19 cellular contexts compared by ENCODE assay signal in genomic region chr2:105076121-105076520, GRCh38. TPM values are rescaled to one million over a fixed set of nuclear protein-coding genes. Genes with fewer than 3 reads are reported as not detected.
A peak's percentile ranks its signal among the peaks of the same experiment; 100 is the strongest.
DNase-seq lines count a peak whose midpoint lies in the region; ATAC-seq and TF ChIP-seq lines count a peak whose summit lies in the region.
"Had no signal": no experiment of that assay in that cellular context is flagged by ENCODE, and none has a peak within 500 bp of the region (broad histone marks: within the 10 kb centered on the region; RNA-seq: fewer than 3 reads in every experiment).

No MANE protein-coding gene starts in this region.

- no peak for TF ChIP-seq CTCF in natural killer cell (IDR thresholded peaks at IDR 0.05)
- TF ChIP-seq CTCF in neural cell (IDR thresholded peaks at IDR 0.05; ENCODE audit: poor library complexity, severe bottlenecking), result no peak

- H3K36me3 Mint-ChIP-seq in natural killer cell, result no peaks in the 10 kb centered on the region
- H3K36me3 Mint-ChIP-seq in natural killer cell treated with Interleukin-12 subunit alpha and Interleukin-12 subunit beta and Interleukin-15 and Interleukin-18, amount 100 ng/mL, for 72 hours, result no peaks in the 10 kb centered on the region
- peaks cover 5% of the 10 kb centered on the region for H3K36me3 Mint-ChIP-seq in effector memory CD8-positive, alpha-beta T cell (ENCODE audit: insufficient read depth)

- H3K27ac Mint-ChIP-seq in natural killer cell, result peak overlapping the region; percentile 77 to 87
- no peak overlapping the region for H3K27ac Mint-ChIP-seq in natural killer cell treated with Interleukin-12 subunit alpha and Interleukin-12 subunit beta and Interleukin-15 and Interleukin-18, amount 100 ng/mL, for 72 hours
- no peak overlapping the region for H3K27ac Mint-ChIP-seq in effector memory CD8-positive, alpha-beta T cell
- H3K27ac Mint-ChIP-seq: B cell; CD4-positive, CD25-positive, alpha-beta regulatory T cell; CD8-positive, alpha-beta T cell had no signal

- H3K9me2 ChIP-seq in neural cell (ENCODE audit: insufficient read depth, low read length), result no peaks in the 10 kb centered on the region

- H3K36me3 ChIP-seq in neural cell (ENCODE audit: insufficient read depth, low read length), result no peaks in the 10 kb centered on the region

- H3K4me1 Mint-ChIP-seq in natural killer cell, result peaks cover 36 to 38% of the 10 kb centered on the region in 2 donors
- H3K4me1 Mint-ChIP-seq in natural killer cell treated with Interleukin-12 subunit alpha and Interleukin-12 subunit beta and Interleukin-15 and Interleukin-18, amount 100 ng/mL, for 72 hours (ENCODE audit: low read depth in 2 of 2), result peaks cover 24 to 34% of the 10 kb centered on the region in 2 donors
- H3K4me1 Mint-ChIP-seq in effector memory CD8-positive, alpha-beta T cell (ENCODE audit: low read depth in 2 of 2), result peaks cover 1 to 4% of the 10 kb centered on the region in 2 donors
- H3K4me1 Mint-ChIP-seq: B cell had no signal

- peak overlapping the region; percentile 72 for H3K27ac ChIP-seq in neural cell (ENCODE audit: low read length)
- H3K27ac ChIP-seq: 22Rv1, BLaER1, C4-2B had no signal

- H3K4me3 Mint-ChIP-seq in natural killer cell, result no peak overlapping the region
- no peak overlapping the region for H3K4me3 Mint-ChIP-seq in natural killer cell treated with Interleukin-12 subunit alpha and Interleukin-12 subunit beta and Interleukin-15 and Interleukin-18, amount 100 ng/mL, for 72 hours
- no peak overlapping the region for H3K4me3 Mint-ChIP-seq in effector memory CD8-positive, alpha-beta T cell
- H3K4me3 Mint-ChIP-seq: B cell; CD4-positive, CD25-positive, alpha-beta regulatory T cell; CD8-positive, alpha-beta T cell had no signal

- no peaks in the 10 kb centered on the region for H3K27me3 ChIP-seq in neural cell (ENCODE audit: insufficient read depth, low read depth, low read length)
- H3K27me3 ChIP-seq: BLaER1 had no signal

- peak overlapping the region; percentile 24 for H3K9ac ChIP-seq in neural cell (ENCODE audit: low read length)
- H3K9ac ChIP-seq: BLaER1 had no signal

- no peaks in the 10 kb centered on the region for H4K20me1 ChIP-seq in neural cell (ENCODE audit: insufficient read depth)
- H4K20me1 ChIP-seq: BLaER1 had no signal

- no peak overlapping the region for H3K4me2 ChIP-seq in neural cell (ENCODE audit: low read length)
- H3K4me2 ChIP-seq: BLaER1 had no signal

- TF ChIP-seq RAD21 in neural cell (conservative IDR thresholded peaks at IDR 0.05), result no peak

- peak; percentile 57 for TF ChIP-seq EP300 in neural cell (conservative IDR thresholded peaks at IDR 0.05; ENCODE audit: poor library complexity, severe bottlenecking)

- no peak overlapping the region for H2AFZ ChIP-seq in neural cell (ENCODE audit: low read depth, low read length)

- ATAC-seq in natural killer cell, result no peak
- no peak for ATAC-seq in natural killer cell treated with Interleukin-12 subunit alpha and Interleukin-12 subunit beta and Interleukin-15 and Interleukin-18, amount 100 ng/mL, for 72 hours
- no peak for ATAC-seq in GM21423 (IDR thresholded peaks at IDR 0.05; ENCODE audit: unreplicated experiment)
- no peak for ATAC-seq in HG02610 (IDR thresholded peaks at IDR 0.05; ENCODE audit: unreplicated experiment)
- no peak for ATAC-seq in effector memory CD8-positive, alpha-beta T cell (replicated peaks)
- ATAC-seq: CD8-positive, alpha-beta T cell had no signal

- H3K79me2 ChIP-seq in neural cell (replicated peaks; ENCODE audit: insufficient read depth, low read length), result peaks cover 8% of the 10 kb centered on the region

- no peaks in the 10 kb centered on the region for H3K27me3 Mint-ChIP-seq in natural killer cell (ENCODE audit: low read depth in 2 of 2)
- H3K27me3 Mint-ChIP-seq in natural killer cell treated with Interleukin-12 subunit alpha and Interleukin-12 subunit beta and Interleukin-15 and Interleukin-18, amount 100 ng/mL, for 72 hours, result no peaks in the 10 kb centered on the region
- no peaks in the 10 kb centered on the region for H3K27me3 Mint-ChIP-seq in effector memory CD8-positive, alpha-beta T cell
- H3K27me3 Mint-ChIP-seq: B cell; CD4-positive, CD25-positive, alpha-beta regulatory T cell had no signal

- DNase-seq in natural killer cell (no peak), foreskin melanocyte (peak; percentile 74)
- DNase-seq in natural killer cell treated with Interleukin-12 subunit alpha and Interleukin-12 subunit beta and Interleukin-15 and Interleukin-18, amount 100 ng/mL, for 72 hours (ENCODE audit: low spot score), result no peak
- no peak for DNase-seq in effector memory CD8-positive, alpha-beta T cell
- DNase-seq: CD4-positive, CD25-positive, alpha-beta regulatory T cell; CD8-positive, alpha-beta T cell; DMS 273 treated with DMSO at 0.1 percent for 48 hours; DMS79; EL; GDM1; H7; HCEC 1CT had no signal

- H3K9me3 ChIP-seq in neural cell (ENCODE audit: low read length), result no peaks in the 10 kb centered on the region

- H3F3A ChIP-seq in neural cell (ENCODE audit: insufficient read depth, low read length, poor library complexity, severe bottlenecking), result peaks cover 11% of the 10 kb centered on the region

- no peaks in the 10 kb centered on the region for H3K9me3 Mint-ChIP-seq in natural killer cell
- H3K9me3 Mint-ChIP-seq in natural killer cell treated with Interleukin-12 subunit alpha and Interleukin-12 subunit beta and Interleukin-15 and Interleukin-18, amount 100 ng/mL, for 72 hours, result no peaks in the 10 kb centered on the region
- no peaks in the 10 kb centered on the region for H3K9me3 Mint-ChIP-seq in effector memory CD8-positive, alpha-beta T cell
- H3K9me3 Mint-ChIP-seq: CD4-positive, CD25-positive, alpha-beta regulatory T cell; CD8-positive, alpha-beta T cell had no signal

- H3K4me3 ChIP-seq in neural cell (ENCODE audit: low read length), result no peak overlapping the region
- H3K4me3 ChIP-seq: BLaER1 had no signal

- intact Hi-C loops in natural killer cell (cut with micrococcal nuclease), result loop anchor here (10.0 kb wide), 1 partner anchor 221 kb away; the partner anchor contains the start of gene POU3F3

TF ChIP-seq in neural cell, 6 proteins besides CTCF, POLR2A, EP300 and RAD21:
- TF ChIP-seq EZH2 (IDR thresholded peaks at IDR 0.05; ENCODE audit: borderline replicate concordance, insufficient read depth, low read length, poor library complexity, severe bottlenecking) (no peak), POLR2AphosphoS5 (IDR thresholded peaks at IDR 0.05) (peak; percentile 44)

RNA-seq across cellular contexts. Expression of gene MRPS9, which starts 38.3 kb away (rescaled TPM):
- 10 to 100 TPM; 17.5 to 25.0 (median 19.2) TPM for total RNA-seq in natural killer cell
- 10 to 100 TPM; 26.8 to 29.8 TPM for total RNA-seq in natural killer cell treated with Interleukin-12 subunit alpha and Interleukin-12 subunit beta and Interleukin-15 and Interleukin-18, amount 100 ng/mL, for 72 hours
- 42.8 and 43.5 TPM in 2 replicates for polyA plus RNA-seq in neural cell
- polyA minus RNA-seq in neural cell, result 30.4 and 31.7 TPM in 2 replicates

Comparison
In these comparisons a context has a peak if more than half of its experiments do, and no peak if none do; other contexts are left out.
1. H3K27ac Mint-ChIP-seq: peak in natural killer cell (2 of 2); none in natural killer cell treated with Interleukin-12 subunit alpha and Interleukin-12 subunit beta and Interleukin-15 and Interleukin-18, amount 100 ng/mL, for 72 hours (0 of 2) and effector memory CD8-positive, alpha-beta T cell (0 of 2).